25 cellular contexts compared by ENCODE assay signal in the genomic region with DNA sequence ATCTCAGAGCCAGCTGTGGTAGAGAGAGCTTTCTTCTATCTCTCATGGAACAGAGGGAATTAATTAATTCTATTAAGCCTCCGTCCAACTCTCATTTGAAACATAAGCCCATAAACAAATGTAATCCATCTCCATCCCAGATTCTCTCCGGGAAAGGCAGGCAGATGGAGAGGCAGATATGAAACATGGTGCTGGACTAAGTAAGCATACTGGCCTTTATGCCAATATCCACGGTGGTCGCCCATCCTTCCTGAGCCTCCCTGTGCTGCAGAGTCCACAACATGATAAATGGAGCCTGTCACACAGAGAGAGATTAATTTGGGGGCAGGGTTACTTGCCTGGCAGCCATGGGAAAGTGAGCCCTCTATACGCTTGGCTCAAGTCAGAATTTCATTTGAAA.
"Had no signal": no experiment of that assay in that cellular context is flagged by ENCODE, and none has a peak within 500 bp of the region (broad histone marks: within the 10 kb centered on the region; RNA-seq: fewer than 3 reads in every experiment).

No MANE protein-coding gene starts in this region.

- H3K4me1 Mint-ChIP-seq: naive B cell had no signal

- H3K27ac Mint-ChIP-seq: activated CD8-positive, alpha-beta T cell treated with anti-CD3 and anti-CD28 coated beads, Interleukin-2, amount 10 ng/mL, durations not matched to agents 7 days and 5 days; activated naive CD8-positive, alpha-beta T cell; mesothelial cell of epicardium; naive B cell had no signal

- H3K9me3 Mint-ChIP-seq: mesothelial cell of epicardium had no signal

- DNase-seq: activated CD4-positive, alpha-beta T cell treated with anti-CD3 and anti-CD28 coated beads for 36 hours; activated CD4-positive, CD25-positive, alpha-beta regulatory T cell; activated CD8-positive, alpha-beta T cell treated with anti-CD3 and anti-CD28 coated beads, Interleukin-2, amount 10 ng/mL, durations not matched to agents 7 days and 5 days; activated effector memory CD4-positive, alpha-beta T cell treated with Interleukin-2 at 50 U/mL for 16 hours; activated naive CD4-positive, alpha-beta T cell treated with Interleukin-2 at 50 U/mL for 16 hours; activated T-cell treated with anti-CD3 and anti-CD28 coated beads for 4 hours; anterior cingulate cortex; colonic mucosa; effector memory CD4-positive, alpha-beta T cell; gastrocnemius medialis; glutamatergic neuron; left cardiac atrium; naive B cell; stimulated activated CD4-positive, alpha-beta T cell treated with anti-CD3 and anti-CD28 coated beads, Interleukin-15, amount 100 ng/mL, for 24 hours; stimulated activated CD4-positive, alpha-beta T cell treated with anti-CD3 and anti-CD28 coated beads, Interleukin-2, amount 100 ng/mL, for 24 hours; stimulated activated naive CD4-positive, alpha-beta T cell; T-helper 2 cell; testis; transverse colon had no signal

- H3K36me3 Mint-ChIP-seq: activated naive CD8-positive, alpha-beta T cell; mesothelial cell of epicardium; naive B cell had no signal

- ATAC-seq: activated CD4-positive, alpha-beta T cell treated with anti-CD3 and anti-CD28 coated beads for 36 hours; activated CD8-positive, alpha-beta T cell treated with anti-CD3 and anti-CD28 coated beads, Interleukin-2, amount 10 ng/mL, durations not matched to agents 7 days and 5 days; gastrocnemius medialis; left cardiac atrium had no signal

- FAIRE-seq: keratinocyte, urothelium cell line had no signal

- H3K4me3 Mint-ChIP-seq: activated CD4-positive, alpha-beta T cell treated with anti-CD3 and anti-CD28 coated beads for 36 hours; activated CD8-positive, alpha-beta T cell treated with anti-CD3 and anti-CD28 coated beads, Interleukin-2, amount 10 ng/mL, durations not matched to agents 7 days and 5 days; activated naive CD8-positive, alpha-beta T cell; mesothelial cell of epicardium; naive B cell had no signal

- H3K27ac ChIP-seq: colonic mucosa, gastrocnemius medialis, parathyroid adenoma, right atrium auricular region, testis, transverse colon had no signal
